Comparison of ENCODE assay signal across 8 cellular contexts in genomic region chr2:101823347-101823791, GRCh38.
DNase-seq lines count a peak whose midpoint lies in the region; ATAC-seq and TF ChIP-seq lines count a peak whose summit lies in the region.

No MANE protein-coding gene starts in this region.

- H3K4me3 ChIP-seq in RWPE2 (ENCODE audit: severe bottlenecking): no peak overlapping the region

- intact Hi-C loops in sciatic nerve (cut with DNase I): loop anchor here (10.0 kb wide), 1 partner anchor 129 kb away; the partner anchor contains the start of gene MAP4K4

- ATAC-seq in GM18498 (IDR thresholded peaks at IDR 0.05; ENCODE audit: unreplicated experiment) (peak; percentile 81), HG03139 (IDR thresholded peaks at IDR 0.05; ENCODE audit: unreplicated experiment) (peak; percentile 71), RWPE2 (ENCODE audit: low read depth) (peak; percentile 26; the same call in 2 of the 3 replicates), sciatic nerve (peak; percentile 86)

- no peaks in the 10 kb centered on the region for H3K9me3 ChIP-seq in RWPE2 (ENCODE audit: severe bottlenecking)

- DNase-seq in RWPE2 (ENCODE audit: low spot score): no peak
- DNase-seq in activated gamma-delta T cell treated with anti-CD3 and anti-CD28 coated beads, Interleukin-2, amount 50 U/mL, for 16 hours (ENCODE audit: low read depth): peak; percentile 59
- peak; percentile 65 for DNase-seq in glutamatergic neuron
- peak; percentile 78 for DNase-seq in sciatic nerve (ENCODE audit: low spot score)
- DNase-seq in NCI-H2029 (lab: John Stamatoyannopoulos, UW): no peak
- no peak for DNase-seq in NCI-H2107 (lab: John Stamatoyannopoulos, UW)

- peaks cover 90% of the 10 kb centered on the region for H3K4me1 ChIP-seq in RWPE2 (ENCODE audit: insufficient read depth, poor library complexity, severe bottlenecking)

- H3K27me3 Mint-ChIP-seq in glutamatergic neuron (ENCODE audit: unreplicated experiment): peaks cover 4% of the 10 kb centered on the region

- H3K9me3 Mint-ChIP-seq in glutamatergic neuron (ENCODE audit: unreplicated experiment): peaks cover 4% of the 10 kb centered on the region

- no peaks in the 10 kb centered on the region for H3K27me3 ChIP-seq in RWPE2 (ENCODE audit: insufficient read depth, poor library complexity, severe bottlenecking)

- H3K4me1 Mint-ChIP-seq in glutamatergic neuron (ENCODE audit: low read depth, unreplicated experiment): peaks cover 55% of the 10 kb centered on the region

- H3K36me3 Mint-ChIP-seq in glutamatergic neuron (ENCODE audit: unreplicated experiment): no peaks in the 10 kb centered on the region

- H3K27ac ChIP-seq in RWPE2 (ENCODE audit: poor library complexity, severe bottlenecking): peak overlapping the region; percentile 88

- TF ChIP-seq CTCF in RWPE2 (IDR thresholded peaks at IDR 0.05; ENCODE audit: poor library complexity, severe bottlenecking): peak; percentile 75
- TF ChIP-seq CTCF in glutamatergic neuron (IDR thresholded peaks at IDR 0.05; ENCODE audit: partially characterized antibody, unreplicated experiment): peak; percentile 32

- H3K36me3 ChIP-seq in RWPE2 (ENCODE audit: low read depth): peaks cover 36% of the 10 kb centered on the region

- H3K4me3 Mint-ChIP-seq in glutamatergic neuron (ENCODE audit: unreplicated experiment): no peak overlapping the region

- peak overlapping the region; percentile 64 for H3K27ac Mint-ChIP-seq in glutamatergic neuron (ENCODE audit: unreplicated experiment)

Comparison
In these comparisons a context has a peak if more than half of its experiments do, and no peak if none do; other contexts are left out.
1. ATAC-seq: peak in every context shown above with its lines; median percentile 86 in sciatic nerve; 81 in GM18498; 71 in HG03139; 26 in RWPE2.
2. DNase-seq: peak in activated gamma-delta T cell treated with anti-CD3 and anti-CD28 coated beads, Interleukin-2, amount 50 U/mL, for 16 hours (single experiment), glutamatergic neuron (single experiment) and sciatic nerve (single experiment); none in RWPE2 (single experiment), NCI-H2029 (single experiment) and NCI-H2107 (single experiment).